In genomic region chr14:21047378-21047781, GRCh38 we compare ENCODE assay signal across 1 cellular context.
TF ChIP-seq lines count a peak whose summit lies in the region.

No MANE protein-coding gene starts in this region.

TF ChIP-seq in liver, 16 proteins besides CTCF, POLR2A, EP300 and RAD21 (continued from another document):
- peak; percentile 54 to 67 for TF ChIP-seq HNF4A (conservative IDR thresholded peaks at IDR 0.05)
- no peak for TF ChIP-seq HNF4G (IDR thresholded peaks at IDR 0.05)
- TF ChIP-seq YY1 (IDR thresholded peaks at IDR 0.05), result peak; percentile 16
- TF ChIP-seq JUND (IDR thresholded peaks at IDR 0.05), result peak in 1 of 2 donors; percentile 71
- no peak for TF ChIP-seq GABPA (IDR thresholded peaks at IDR 0.05 in 1 of 2, conservative IDR thresholded peaks at IDR 0.05 in 1 of 2)
- no peak for TF ChIP-seq ZBTB33 (IDR thresholded peaks at IDR 0.05)
- TF ChIP-seq SP1 (IDR thresholded peaks at IDR 0.05), result peak; percentile 50
- peak; percentile 61 for TF ChIP-seq MAX (IDR thresholded peaks at IDR 0.05)
